Comparison of ENCODE assay signal across 1 cellular context in the genomic region with DNA sequence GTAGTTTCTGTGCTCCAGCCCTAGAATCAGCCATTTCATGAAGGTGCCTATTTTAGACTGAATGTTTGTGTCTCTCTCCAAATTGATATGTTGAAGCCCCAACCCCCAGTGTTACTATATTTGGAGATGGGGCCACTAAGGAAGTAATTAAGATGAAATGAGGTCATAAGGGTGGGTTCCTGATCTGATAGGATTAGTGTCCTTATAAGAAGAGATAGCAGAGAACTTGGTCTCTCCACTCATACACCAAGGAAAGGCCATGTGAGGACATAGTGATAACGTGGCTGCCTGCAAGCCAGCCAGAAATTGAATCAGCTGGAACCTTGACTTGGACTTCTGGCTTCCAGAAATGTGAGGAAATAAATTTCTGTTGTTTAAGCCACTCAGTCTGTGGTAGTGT.
TF ChIP-seq lines count a peak whose summit lies in the region.

No MANE protein-coding gene starts in this region.

TF ChIP-seq in WTC11, 78 proteins besides CTCF, POLR2A, EP300 and RAD21 (continued from another document):
- TF ChIP-seq, protein P1, sequence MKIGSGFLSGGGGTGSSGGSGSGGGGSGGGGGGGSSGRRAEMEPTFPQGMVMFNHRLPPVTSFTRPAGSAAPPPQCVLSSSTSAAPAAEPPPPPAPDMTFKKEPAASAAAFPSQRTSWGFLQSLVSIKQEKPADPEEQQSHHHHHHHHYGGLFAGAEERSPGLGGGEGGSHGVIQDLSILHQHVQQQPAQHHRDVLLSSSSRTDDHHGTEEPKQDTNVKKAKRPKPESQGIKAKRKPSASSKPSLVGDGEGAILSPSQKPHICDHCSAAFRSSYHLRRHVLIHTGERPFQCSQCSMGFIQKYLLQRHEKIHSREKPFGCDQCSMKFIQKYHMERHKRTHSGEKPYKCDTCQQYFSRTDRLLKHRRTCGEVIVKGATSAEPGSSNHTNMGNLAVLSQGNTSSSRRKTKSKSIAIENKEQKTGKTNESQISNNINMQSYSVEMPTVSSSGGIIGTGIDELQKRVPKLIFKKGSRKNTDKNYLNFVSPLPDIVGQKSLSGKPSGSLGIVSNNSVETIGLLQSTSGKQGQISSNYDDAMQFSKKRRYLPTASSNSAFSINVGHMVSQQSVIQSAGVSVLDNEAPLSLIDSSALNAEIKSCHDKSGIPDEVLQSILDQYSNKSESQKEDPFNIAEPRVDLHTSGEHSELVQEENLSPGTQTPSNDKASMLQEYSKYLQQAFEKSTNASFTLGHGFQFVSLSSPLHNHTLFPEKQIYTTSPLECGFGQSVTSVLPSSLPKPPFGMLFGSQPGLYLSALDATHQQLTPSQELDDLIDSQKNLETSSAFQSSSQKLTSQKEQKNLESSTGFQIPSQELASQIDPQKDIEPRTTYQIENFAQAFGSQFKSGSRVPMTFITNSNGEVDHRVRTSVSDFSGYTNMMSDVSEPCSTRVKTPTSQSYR (CRISPR knock-in tag; IDR thresholded peaks at IDR 0.05): no peak
- TF ChIP-seq FOXK1 (CRISPR knock-in tag; IDR thresholded peaks at IDR 0.05) (no peak), PRDM15 (CRISPR knock-in tag; IDR thresholded peaks at IDR 0.05) (no peak), NR3C1 (CRISPR knock-in tag; conservative IDR thresholded peaks at IDR 0.05; ENCODE audit: low read depth) (no peak), ZNF219 (CRISPR knock-in tag; IDR thresholded peaks at IDR 0.05; ENCODE audit: borderline replicate concordance) (no peak), NR1H2 (CRISPR knock-in tag; IDR thresholded peaks at IDR 0.05) (no peak), TCF7 (CRISPR knock-in tag; IDR thresholded peaks at IDR 0.05; ENCODE audit: low read depth) (no peak), ATF6 (CRISPR knock-in tag; IDR thresholded peaks at IDR 0.05) (no peak), ZNF671 (CRISPR knock-in tag; IDR thresholded peaks at IDR 0.05) (no peak)
- TF ChIP-seq, protein P2, sequence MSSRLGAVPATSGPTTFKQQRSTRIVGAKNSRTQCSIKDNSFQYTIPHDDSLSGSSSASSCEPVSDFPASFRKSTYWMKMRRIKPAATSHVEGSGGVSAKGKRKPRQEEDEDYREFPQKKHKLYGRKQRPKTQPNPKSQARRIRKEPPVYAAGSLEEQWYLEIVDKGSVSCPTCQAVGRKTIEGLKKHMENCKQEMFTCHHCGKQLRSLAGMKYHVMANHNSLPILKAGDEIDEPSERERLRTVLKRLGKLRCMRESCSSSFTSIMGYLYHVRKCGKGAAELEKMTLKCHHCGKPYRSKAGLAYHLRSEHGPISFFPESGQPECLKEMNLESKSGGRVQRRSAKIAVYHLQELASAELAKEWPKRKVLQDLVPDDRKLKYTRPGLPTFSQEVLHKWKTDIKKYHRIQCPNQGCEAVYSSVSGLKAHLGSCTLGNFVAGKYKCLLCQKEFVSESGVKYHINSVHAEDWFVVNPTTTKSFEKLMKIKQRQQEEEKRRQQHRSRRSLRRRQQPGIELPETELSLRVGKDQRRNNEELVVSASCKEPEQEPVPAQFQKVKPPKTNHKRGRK (CRISPR knock-in tag; IDR thresholded peaks at IDR 0.05; ENCODE audit: borderline replicate concordance): no peak
- TF ChIP-seq, protein P3, sequence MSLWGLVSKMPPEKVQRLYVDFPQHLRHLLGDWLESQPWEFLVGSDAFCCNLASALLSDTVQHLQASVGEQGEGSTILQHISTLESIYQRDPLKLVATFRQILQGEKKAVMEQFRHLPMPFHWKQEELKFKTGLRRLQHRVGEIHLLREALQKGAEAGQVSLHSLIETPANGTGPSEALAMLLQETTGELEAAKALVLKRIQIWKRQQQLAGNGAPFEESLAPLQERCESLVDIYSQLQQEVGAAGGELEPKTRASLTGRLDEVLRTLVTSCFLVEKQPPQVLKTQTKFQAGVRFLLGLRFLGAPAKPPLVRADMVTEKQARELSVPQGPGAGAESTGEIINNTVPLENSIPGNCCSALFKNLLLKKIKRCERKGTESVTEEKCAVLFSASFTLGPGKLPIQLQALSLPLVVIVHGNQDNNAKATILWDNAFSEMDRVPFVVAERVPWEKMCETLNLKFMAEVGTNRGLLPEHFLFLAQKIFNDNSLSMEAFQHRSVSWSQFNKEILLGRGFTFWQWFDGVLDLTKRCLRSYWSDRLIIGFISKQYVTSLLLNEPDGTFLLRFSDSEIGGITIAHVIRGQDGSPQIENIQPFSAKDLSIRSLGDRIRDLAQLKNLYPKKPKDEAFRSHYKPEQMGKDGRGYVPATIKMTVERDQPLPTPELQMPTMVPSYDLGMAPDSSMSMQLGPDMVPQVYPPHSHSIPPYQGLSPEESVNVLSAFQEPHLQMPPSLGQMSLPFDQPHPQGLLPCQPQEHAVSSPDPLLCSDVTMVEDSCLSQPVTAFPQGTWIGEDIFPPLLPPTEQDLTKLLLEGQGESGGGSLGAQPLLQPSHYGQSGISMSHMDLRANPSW (CRISPR knock-in tag; conservative IDR thresholded peaks at IDR 0.05; ENCODE audit: low read depth): no peak
